Comparison of ENCODE assay signal across 13 cellular contexts in the genomic region with DNA sequence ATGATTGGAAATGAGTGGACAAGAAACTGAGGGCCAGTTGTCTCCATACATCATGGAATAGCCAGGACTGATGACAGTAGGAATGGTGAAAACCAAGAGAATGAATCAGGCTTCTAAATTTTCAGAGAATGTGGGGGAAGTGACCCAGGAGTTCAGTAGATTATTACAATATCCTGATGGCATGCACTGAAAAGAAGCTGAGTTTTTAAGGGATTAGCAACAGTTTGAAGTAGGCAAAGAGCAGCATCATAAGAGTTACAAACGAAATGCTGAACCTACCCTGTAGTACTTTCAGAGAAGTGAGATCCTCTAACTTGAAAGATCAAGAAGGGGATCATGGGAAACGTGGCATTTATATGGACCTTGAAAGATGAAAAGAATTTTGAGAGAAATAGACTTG. TPM values are rescaled to one million over a fixed set of nuclear protein-coding genes. Genes with fewer than 3 reads are reported as not detected.
DNase-seq lines count a peak whose midpoint lies in the region; ATAC-seq and TF ChIP-seq lines count a peak whose summit lies in the region.
"Had no signal": no experiment of that assay in that cellular context is flagged by ENCODE, and none has a peak within 500 bp of the region (broad histone marks: within the 10 kb centered on the region; RNA-seq: fewer than 3 reads in every experiment).

No MANE protein-coding gene starts in this region.

- peaks cover 4% of the 10 kb centered on the region for H3K27me3 Mint-ChIP-seq in HFFc6 (ENCODE audit: insufficient read depth)
- H3K27me3 Mint-ChIP-seq: naive thymus-derived CD8-positive, alpha-beta T cell had no signal

- peak overlapping the region; percentile 93 for H2AFZ ChIP-seq in ACC112 (ENCODE audit: low read length, unreplicated experiment)

- H3K4me1 ChIP-seq in ACC112 (ENCODE audit: control insufficient read depth, insufficient read depth, low read length, unreplicated experiment) = peaks cover 17% of the 10 kb centered on the region
- H3K4me1 ChIP-seq in muscle layer of duodenum (ENCODE audit: control insufficient read depth in 1 of 2, insufficient read depth in 2 of 2, low read length in 2 of 2) = peaks cover 0 to 4% of the 10 kb centered on the region in 2 donors

- no peaks in the 10 kb centered on the region for H3K9me3 Mint-ChIP-seq in HFFc6
- H3K9me3 Mint-ChIP-seq: activated T-cell treated with anti-CD3 and anti-CD28 coated beads, Interleukin-2, amount 50 U/mL, for 72 hours; naive thymus-derived CD8-positive, alpha-beta T cell had no signal

- no peaks in the 10 kb centered on the region for H3K27me3 ChIP-seq in ACC112 (ENCODE audit: insufficient read depth, low read length)
- H3K27me3 ChIP-seq in muscle layer of duodenum (ENCODE audit: low read depth, low read length) = no peaks in the 10 kb centered on the region

- H3K27ac ChIP-seq in ACC112 (ENCODE audit: low read depth, low read length) (peak overlapping the region; percentile 77), muscle layer of duodenum (ENCODE audit: low read length) (peak overlapping the region; percentile 46)

- H3K79me2 ChIP-seq in ACC112 (ENCODE audit: control insufficient read depth, insufficient read depth, low read length, unreplicated experiment) = no peaks in the 10 kb centered on the region

- no peak for ATAC-seq in HG03280 (IDR thresholded peaks at IDR 0.05; ENCODE audit: unreplicated experiment)

- 19 to 21% methylated on average over 2 of the region's 2 CpGs for WGBS in lower leg skin, 2 donors

- DNase-seq in HFFc6 = peak; percentile 79
- peak; percentile 37 for DNase-seq in astrocyte of the hippocampus (ENCODE audit: low read depth, low spot score)
- no peak for DNase-seq in DMS114 treated with DMSO at 0.1 percent for 48 hours (lab: John Stamatoyannopoulos, UW; ENCODE audit: unreplicated experiment)
- DNase-seq in lower leg skin (ENCODE audit: low spot score in 2 of 2) = no peak
- no peak for DNase-seq in NCI-H2081 (lab: John Stamatoyannopoulos, UW)
- DNase-seq: NCI-H1694 treated with DMSO at 0.1 percent for 48 hours had no signal

- H3K4me3 ChIP-seq in ACC112 (ENCODE audit: low read depth, low read length) (no peak overlapping the region), muscle layer of duodenum (ENCODE audit: low read depth in 1 of 2, low read length in 2 of 2) (no peak overlapping the region), lower leg skin (ENCODE audit: low read depth, poor library complexity, severe bottlenecking) (no peak overlapping the region)

- no peaks in the 10 kb centered on the region for H3K9me3 ChIP-seq in muscle layer of duodenum (ENCODE audit: control insufficient read depth in 1 of 2, low read length in 2 of 2)

- H3K36me3 Mint-ChIP-seq in HFFc6 (ENCODE audit: low read depth) = no peaks in the 10 kb centered on the region

- no peak for TF ChIP-seq POLR2A in lower leg skin (IDR thresholded peaks at IDR 0.05)

- H3K36me3 ChIP-seq in ACC112 (ENCODE audit: insufficient read depth, low read length) (no peaks in the 10 kb centered on the region), muscle layer of duodenum (ENCODE audit: control insufficient read depth in 1 of 2, insufficient read depth in 2 of 2, low read length in 2 of 2) (no peaks in the 10 kb centered on the region)

- peak overlapping the region; percentile 91 for H3K27ac Mint-ChIP-seq in HFFc6

- peaks cover 41% of the 10 kb centered on the region for H3K4me1 Mint-ChIP-seq in HFFc6 (ENCODE audit: low read depth)

- intact Hi-C loops in lower leg skin (cut with DNase I; ENCODE audit: low total_unique reads) = no loop called here

- TF ChIP-seq CTCF in HFFc6 (IDR thresholded peaks at IDR 0.05) (no peak), lower leg skin (IDR thresholded peaks at IDR 0.05) (no peak)

- peak overlapping the region; percentile 74 for H3K4me3 Mint-ChIP-seq in HFFc6
- H3K4me3 Mint-ChIP-seq: naive thymus-derived CD8-positive, alpha-beta T cell had no signal

RNA-seq across cellular contexts. Expression of gene SLC2A14, which starts 13.2 kb away (rescaled TPM):
- total RNA-seq in HFFc6 (2021; fragmentation: NEBNext Ultra II Directional; extraction: Animal tissue kit (Norgen Biotek cat#: 25700)) = under 1 TPM in 1 of 6 experiments, not detected in 5; 0.07 TPM
- 1 to 10 TPM in 1 of 4 donors, under 1 TPM in 1, not detected in 2; 0.13 to 1.4 TPM for total RNA-seq in lower leg skin
- total RNA-seq: glomerular endothelial cell; kidney epithelial cell; naive thymus-derived CD8-positive, alpha-beta T cell had no signal

Comparison
In these comparisons a context has a peak if more than half of its experiments do, and no peak if none do; other contexts are left out.
1. DNase-seq: peak in HFFc6 (single experiment) and astrocyte of the hippocampus (single experiment); none in DMS114 treated with DMSO at 0.1 percent for 48 hours (single experiment), lower leg skin (0 of 2) and NCI-H2081 (0 of 2).